ENCODE assay signal across 18 cellular contexts in genomic region chr6:53344993-53345392, GRCh38. TPM values are rescaled to one million over a fixed set of nuclear protein-coding genes. Genes with fewer than 3 reads are reported as not detected.
DNase-seq lines count a peak whose midpoint lies in the region; ATAC-seq lines count a peak whose summit lies in the region.
"Had no signal": no experiment of that assay in that cellular context is flagged by ENCODE, and none has a peak within 500 bp of the region (broad histone marks: within the 10 kb centered on the region; RNA-seq: fewer than 3 reads in every experiment).

No MANE protein-coding gene starts in this region.

- no peak for ATAC-seq in activated T-cell treated with anti-CD3 and anti-CD28 coated beads, Interleukin-2, amount 50 U/mL, for 4 hours
- no peak for ATAC-seq in stimulated activated naive B cell treated with anti-CD40 and anti-IgM and Interleukin-4, amounts not matched to agents 10 μg/mL and 1 μg/mL and 100 μg/mL, for 72 hours (replicated peaks)
- ATAC-seq: heart right ventricle had no signal

- peak overlapping the region; percentile 38 for H3K27ac Mint-ChIP-seq in stimulated activated naive B cell treated with anti-CD40 and anti-IgM and Interleukin-4, amounts not matched to agents 10 μg/mL and 1 μg/mL and 100 μg/mL, for 72 hours
- H3K27ac Mint-ChIP-seq: mesothelial cell of epicardium had no signal

- H3K36me3 ChIP-seq in Karpas-422 (ENCODE audit: insufficient read depth, low read length) (peaks cover 12% of the 10 kb centered on the region; the same call in 1 of the 2 replicates), adipocyte (ENCODE audit: control insufficient read depth, insufficient read depth, low read length, severe bottlenecking) (peaks cover 43% of the 10 kb centered on the region)

- peaks cover 83% of the 10 kb centered on the region for H3K79me2 ChIP-seq in Karpas-422 (ENCODE audit: low read length)

- no peak overlapping the region for H3K27ac ChIP-seq in Karpas-422 (ENCODE audit: low read length)
- H3K27ac ChIP-seq: dorsolateral prefrontal cortex, heart right ventricle, RWPE1 had no signal

- peaks cover 51% of the 10 kb centered on the region for H3K4me1 ChIP-seq in Karpas-422 (ENCODE audit: low read length)
- peaks cover 71% of the 10 kb centered on the region for H3K4me1 ChIP-seq in adipocyte (ENCODE audit: control insufficient read depth, insufficient read depth, low read length)

- H3K4me1 Mint-ChIP-seq in activated T-cell treated with anti-CD3 and anti-CD28 coated beads, Interleukin-2, amount 50 U/mL, for 4 hours (ENCODE audit: low read depth): peaks cover 75% of the 10 kb centered on the region
- peaks cover 54 to 82% of the 10 kb centered on the region in 2 donors for H3K4me1 Mint-ChIP-seq in stimulated activated naive B cell treated with anti-CD40 and anti-IgM and Interleukin-4, amounts not matched to agents 10 μg/mL and 1 μg/mL and 100 μg/mL, for 72 hours

- no peaks in the 10 kb centered on the region for H3K9me3 Mint-ChIP-seq in activated T-cell treated with anti-CD3 and anti-CD28 coated beads, Interleukin-2, amount 50 U/mL, for 4 hours
- no peaks in the 10 kb centered on the region for H3K9me3 Mint-ChIP-seq in stimulated activated naive B cell treated with anti-CD40 and anti-IgM and Interleukin-4, amounts not matched to agents 10 μg/mL and 1 μg/mL and 100 μg/mL, for 72 hours
- H3K9me3 Mint-ChIP-seq: HFFc6, mesothelial cell of epicardium had no signal

- H3K9ac ChIP-seq in Karpas-422 (ENCODE audit: low read length): no peak overlapping the region
- no peak overlapping the region for H3K9ac ChIP-seq in adipocyte (ENCODE audit: low read length)

- no peaks in the 10 kb centered on the region for H3K27me3 Mint-ChIP-seq in activated T-cell treated with anti-CD3 and anti-CD28 coated beads, Interleukin-2, amount 50 U/mL, for 4 hours (ENCODE audit: low read depth)
- no peaks in the 10 kb centered on the region for H3K27me3 Mint-ChIP-seq in stimulated activated naive B cell treated with anti-CD40 and anti-IgM and Interleukin-4, amounts not matched to agents 10 μg/mL and 1 μg/mL and 100 μg/mL, for 72 hours

- H2AFZ ChIP-seq in Karpas-422 (ENCODE audit: low read length): no peak overlapping the region

- peak overlapping the region; percentile 12 for H3K4me2 ChIP-seq in Karpas-422 (ENCODE audit: low read depth, low read length, poor library complexity, severe bottlenecking)

- H3K4me3 Mint-ChIP-seq in activated T-cell treated with anti-CD3 and anti-CD28 coated beads, Interleukin-2, amount 50 U/mL, for 4 hours: peak overlapping the region; percentile 73
- peak overlapping the region; percentile 7 to 21 for H3K4me3 Mint-ChIP-seq in stimulated activated naive B cell treated with anti-CD40 and anti-IgM and Interleukin-4, amounts not matched to agents 10 μg/mL and 1 μg/mL and 100 μg/mL, for 72 hours
- H3K4me3 Mint-ChIP-seq: HFFc6, mesothelial cell of epicardium had no signal

- no peaks in the 10 kb centered on the region for H3K9me3 ChIP-seq in Karpas-422 (ENCODE audit: low read length)
- no peaks in the 10 kb centered on the region for H3K9me3 ChIP-seq in adipocyte (ENCODE audit: control insufficient read depth, low read length)
- H3K9me3 ChIP-seq: heart right ventricle had no signal

- peaks cover 23% of the 10 kb centered on the region for H3K36me3 Mint-ChIP-seq in activated T-cell treated with anti-CD3 and anti-CD28 coated beads, Interleukin-2, amount 50 U/mL, for 4 hours (ENCODE audit: insufficient read depth)
- H3K36me3 Mint-ChIP-seq in stimulated activated naive B cell treated with anti-CD40 and anti-IgM and Interleukin-4, amounts not matched to agents 10 μg/mL and 1 μg/mL and 100 μg/mL, for 72 hours: peaks cover 15 to 31% of the 10 kb centered on the region in 2 donors

- no peaks in the 10 kb centered on the region for H3K9me2 ChIP-seq in Karpas-422 (replicated peaks; ENCODE audit: insufficient read depth, low read length)

- peaks cover 66% of the 10 kb centered on the region for H4K20me1 ChIP-seq in Karpas-422 (ENCODE audit: insufficient read depth, low read depth, low read length)

- H3K4me3 ChIP-seq in Karpas-422 (ENCODE audit: low read length) (no peak overlapping the region), adipocyte (ENCODE audit: low read length) (peak overlapping the region; percentile 81)
- H3K4me3 ChIP-seq: dorsolateral prefrontal cortex, heart right ventricle had no signal

- no peak for DNase-seq in activated T-cell treated with anti-CD3 and anti-CD28 coated beads, Interleukin-2, amount 50 U/mL, for 4 hours
- DNase-seq in activated T-cell treated with anti-CD3 and anti-CD28 coated beads, Interleukin-2, amount 50 U/mL, for 1 hour: no peak
- DNase-seq in Karpas-422: no peak
- DNase-seq in adipocyte (ENCODE audit: low read depth): no peak
- DNase-seq in stimulated activated naive B cell treated with anti-CD40 and anti-IgM and Interleukin-4, amounts not matched to agents 10 μg/mL and 1 μg/mL and 100 μg/mL, for 72 hours: no peak
- no peak for DNase-seq in COR-L47 (lab: John Stamatoyannopoulos, UW)
- DNase-seq in H4 (ENCODE audit: low spot score): no peak
- DNase-seq in SW 1271 (lab: John Stamatoyannopoulos, UW): no peak
- DNase-seq: activated CD4-positive, alpha-beta T cell treated with anti-CD3 and anti-CD28 coated beads for 1 hour; activated effector memory CD4-positive, alpha-beta T cell treated with anti-CD3 and anti-CD28 coated beads, Interleukin-2, amount 50 U/mL, for 16 hours; dorsolateral prefrontal cortex; heart right ventricle; HFFc6; kidney; NCI-H69; stimulated activated CD4-positive, alpha-beta T cell treated with anti-CD3 and anti-CD28 coated beads, Interleukin-4, amount 100 ng/mL, for 24 hours had no signal

- no peaks in the 10 kb centered on the region for H3K27me3 ChIP-seq in Karpas-422 (ENCODE audit: low read length)
- H3K27me3 ChIP-seq in adipocyte (replicated peaks; ENCODE audit: control insufficient read depth, insufficient read depth, low read length): no peaks in the 10 kb centered on the region
- H3K27me3 ChIP-seq: dorsolateral prefrontal cortex, heart right ventricle had no signal

RNA-seq across cellular contexts. Expression of gene ELOVL5, which starts 3.8 kb away (rescaled TPM):
- 100 to 1,000 TPM in 2 of 3 donors, 10 to 100 TPM in 1; 89.4 to 115 (median 104) TPM for total RNA-seq in activated T-cell treated with anti-CD3 and anti-CD28 coated beads, Interleukin-2, amount 50 U/mL, for 4 hours
- 37.9 and 82.7 TPM in 2 replicates for total RNA-seq in Karpas-422 (2014; rRNA removed; shearing (Covaris generic); ENCODE audit: low replicate concordance)
- 102 and 131 TPM in 2 replicates for total RNA-seq in H4 (2014; rRNA removed; shearing (Covaris generic))
